In genomic region chr1:154866995-154867795, GRCh38 we compare ENCODE assay signal across 8 cellular contexts. TPM values are rescaled to one million over a fixed set of nuclear protein-coding genes. Genes with fewer than 3 reads are reported as not detected.
DNase-seq lines count a peak whose midpoint lies in the region; ATAC-seq, FAIRE-seq and TF ChIP-seq lines count a peak whose summit lies in the region.

No MANE protein-coding gene starts in this region.

- POLR2A ChIA-PET in RWPE1 (lab: Yijun Ruan, JAX; ENCODE audit: low non-redundant PET), result no interaction called here

- FAIRE-seq in GM12892 (lab: Jason Lieb, UNC), result no peak

- intact Hi-C loops in left ventricle myocardium superior (cut with micrococcal nuclease), result loop anchor here (10.0 kb wide), 1 partner anchor 102 kb away; no protein-coding TSS in a partner anchor

- ATAC-seq in left ventricle myocardium superior, result peak; percentile 2
- no peak for ATAC-seq in HG03460 (IDR thresholded peaks at IDR 0.05; ENCODE audit: unreplicated experiment)

- no peak overlapping the region for H3K27ac ChIP-seq in RWPE1

- DNase-seq in activated effector memory CD4-positive, alpha-beta T cell treated with anti-CD3 and anti-CD28 coated beads, Interleukin-2, amount 50 U/mL, for 16 hours, result peak; percentile 69
- no peak for DNase-seq in activated effector memory CD4-positive, alpha-beta T cell treated with Interleukin-2 at 50 U/mL for 16 hours
- DNase-seq in RWPE1 (ENCODE audit: low spot score) (peak; percentile 67), left ventricle myocardium superior (peak; percentile 45), GM12892 (ENCODE audit: insufficient read length) (no peak), DMS53 (lab: John Stamatoyannopoulos, UW) (no peak)
- peak; percentile 12 to 26 for DNase-seq in stimulated activated CD4-positive, alpha-beta T cell treated with anti-CD3 and anti-CD28 coated beads, Interleukin-4, amount 100 ng/mL, for 4 hours

- no peak for TF ChIP-seq CTCF in RWPE1 (conservative IDR thresholded peaks at IDR 0.05; ENCODE audit: low read depth)

- TF ChIP-seq POLR2A in GM12892 (IDR thresholded peaks at IDR 0.05; ENCODE audit: low read depth, low read length), result no peak

- CTCF ChIA-PET in RWPE1 (lab: Yijun Ruan, JAX), result interaction anchor here (0.6 kb wide), 1 partner anchor 128 kb away, joined by 4 read pairs; no protein-coding TSS in a partner anchor

RNA-seq across cellular contexts. Expression of gene KCNN3, which starts 2.9 kb away (rescaled TPM):
- 4.0 TPM for total RNA-seq in left ventricle myocardium superior
- 13.0 TPM for polyA plus RNA-seq in GM12892 (2012; ENCODE audit: missing spikeins)

Comparison
In these comparisons a context has a peak if more than half of its experiments do, and no peak if none do; other contexts are left out.
1. DNase-seq: peak in activated effector memory CD4-positive, alpha-beta T cell treated with anti-CD3 and anti-CD28 coated beads, Interleukin-2, amount 50 U/mL, for 16 hours (single experiment), RWPE1 (single experiment), left ventricle myocardium superior (single experiment) and stimulated activated CD4-positive, alpha-beta T cell treated with anti-CD3 and anti-CD28 coated beads, Interleukin-4, amount 100 ng/mL, for 4 hours (2 of 2); none in activated effector memory CD4-positive, alpha-beta T cell treated with Interleukin-2 at 50 U/mL for 16 hours (single experiment), GM12892 (single experiment) and DMS53 (single experiment).